10 cellular contexts compared by ENCODE assay signal in genomic region chr9:117247271-117247670, GRCh38.
DNase-seq lines count a peak whose midpoint lies in the region; ATAC-seq and TF ChIP-seq lines count a peak whose summit lies in the region.
"Had no signal": no experiment of that assay in that cellular context is flagged by ENCODE, and none has a peak within 500 bp of the region (broad histone marks: within the 10 kb centered on the region; RNA-seq: fewer than 3 reads in every experiment).

No MANE protein-coding gene starts in this region.

- no peak overlapping the region for H3K27ac ChIP-seq in ascending aorta
- no peak overlapping the region for H3K27ac ChIP-seq in brain microvascular endothelial cell
- H3K27ac ChIP-seq: neutrophil, upper lobe of left lung had no signal

- peak in 2 of 3 experiments; percentile 27 to 42 for TF ChIP-seq CTCF in ascending aorta (IDR thresholded peaks at IDR 0.05)
- TF ChIP-seq CTCF in brain microvascular endothelial cell (IDR thresholded peaks at IDR 0.05; ENCODE audit: low read depth, low read length, missing control alignments): no peak

- intact Hi-C loops in ascending aorta (cut with DNase I): loop anchor here (10.0 kb wide), 1 partner anchor 168 kb away; the partner anchor contains the start of gene ASTN2

- no peak overlapping the region for H3K4me3 ChIP-seq in ascending aorta
- no peak overlapping the region for H3K4me3 ChIP-seq in brain microvascular endothelial cell (ENCODE audit: low read depth, low read length)
- H3K4me3 ChIP-seq: upper lobe of left lung had no signal

- TF ChIP-seq RAD21 in Ishikawa (IDR thresholded peaks at IDR 0.05; ENCODE audit: low read depth): peak; percentile 21; the same call in 1 of the 2 replicates

- H3K4me1 ChIP-seq in ascending aorta: no peaks in the 10 kb centered on the region
- H3K4me1 ChIP-seq: upper lobe of left lung had no signal

- no peak for TF ChIP-seq EP300 in Ishikawa (IDR thresholded peaks at IDR 0.05; ENCODE audit: borderline replicate concordance)

- DNase-seq in GM03348 (ENCODE audit: low spot score) (peak; percentile 6), ascending aorta (ENCODE audit: low spot score in 2 of 2) (no peak), midbrain (lab: John Stamatoyannopoulos, UW) (peak; percentile 56), brain microvascular endothelial cell (no peak), 8988T (no peak)
- no peak for DNase-seq in stimulated activated naive CD4-positive, alpha-beta T cell treated with Interleukin-2 at 50 U/mL for 16 hours (lab: John Stamatoyannopoulos, UW)
- DNase-seq: upper lobe of left lung had no signal

- H3K9me3 ChIP-seq in ascending aorta: no peaks in the 10 kb centered on the region
- H3K9me3 ChIP-seq: neutrophil, upper lobe of left lung had no signal

- ATAC-seq in GM19395 (IDR thresholded peaks at IDR 0.05; ENCODE audit: unreplicated experiment): no peak

- H3K36me3 ChIP-seq in ascending aorta (no peaks in the 10 kb centered on the region), brain microvascular endothelial cell (replicated peaks) (no peaks in the 10 kb centered on the region)
- H3K36me3 ChIP-seq: neutrophil, upper lobe of left lung had no signal

- H3K27me3 ChIP-seq in ascending aorta: no peaks in the 10 kb centered on the region
- H3K27me3 ChIP-seq in brain microvascular endothelial cell (replicated peaks): no peaks in the 10 kb centered on the region
- H3K27me3 ChIP-seq: neutrophil, upper lobe of left lung had no signal

- in situ Hi-C loops in brain microvascular endothelial cell (cut with HindIII; ENCODE audit: low pct_ligation_motif_present, low sequenced_read_pairs): no loop called here

TF ChIP-seq in Ishikawa, 13 proteins besides CTCF, POLR2A, EP300 and RAD21:
- TF ChIP-seq MAX (IDR thresholded peaks at IDR 0.05) (no peak), CREB1 (IDR thresholded peaks at IDR 0.05; ENCODE audit: low read depth) (no peak), EGR1 (IDR thresholded peaks at IDR 0.05) (no peak), TCF12 (IDR thresholded peaks at IDR 0.05; ENCODE audit: low read depth) (no peak), TEAD4 (IDR thresholded peaks at IDR 0.05) (no peak), YY1 (IDR thresholded peaks at IDR 0.05; ENCODE audit: low read depth) (no peak), FOXM1 (IDR thresholded peaks at IDR 0.05; ENCODE audit: borderline replicate concordance, low read depth) (no peak), ZBTB7A (IDR thresholded peaks at IDR 0.05; ENCODE audit: low read depth) (no peak), TAF1 (IDR thresholded peaks at IDR 0.05; ENCODE audit: low read depth) (no peak)

Comparison
In these comparisons a context has a peak if more than half of its experiments do, and no peak if none do; other contexts are left out.
1. DNase-seq: peak in GM03348 (single experiment) and midbrain (single experiment); none in ascending aorta (0 of 2), stimulated activated naive CD4-positive, alpha-beta T cell treated with Interleukin-2 at 50 U/mL for 16 hours (single experiment), brain microvascular endothelial cell (single experiment) and 8988T (single experiment).